ENCODE assay signal across 27 cellular contexts in the genomic region with DNA sequence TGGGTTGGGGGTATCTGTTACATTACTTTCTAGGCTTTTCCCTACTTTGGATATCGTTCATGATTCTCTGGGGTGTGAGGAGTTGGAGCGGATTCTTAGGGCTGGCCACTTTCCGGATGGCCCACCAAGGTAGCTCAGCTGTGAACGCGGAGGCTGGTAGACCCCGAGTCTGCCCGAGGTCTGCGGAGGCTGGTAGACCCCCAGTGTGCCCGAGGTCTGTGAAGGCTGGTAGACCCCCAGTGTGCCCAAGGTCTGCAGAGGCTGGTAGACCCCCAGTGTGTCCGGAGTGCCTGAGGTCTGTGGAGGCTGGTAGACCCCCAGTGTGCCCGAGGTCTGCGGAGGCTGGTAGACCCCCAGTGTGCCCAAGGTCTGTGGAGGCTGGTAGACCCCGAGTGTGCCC.
"Had no signal": no experiment of that assay in that cellular context is flagged by ENCODE, and none has a peak within 500 bp of the region (broad histone marks: within the 10 kb centered on the region; RNA-seq: fewer than 3 reads in every experiment).

No MANE protein-coding gene starts in this region.

- H3K4me3 ChIP-seq: lower lobe of right lung, neural progenitor cell, ovary, right atrium auricular region, skin epidermis, stomach, testis, thyroid gland, transverse colon, upper lobe of left lung had no signal

- H3K4me2 ChIP-seq: neural progenitor cell had no signal

- H3K4me1 ChIP-seq: lower lobe of right lung, neural progenitor cell, right atrium auricular region, thyroid gland, upper lobe of left lung had no signal

- DNase-seq: head of caudate nucleus; hypothalamus; immature natural killer cell; lower lobe of right lung; mammary epithelial cell; mesenchymal stem cell; naive B cell; occipital lobe; ovary; stimulated activated CD4-positive, alpha-beta T cell treated with anti-CD3 and anti-CD28 coated beads, Interleukin-12 subunit alpha, Interleukin-12 subunit beta, amount 100 ng/mL, for 4 hours; stimulated activated CD4-positive, alpha-beta T cell treated with anti-CD3 and anti-CD28 coated beads, Interleukin-15, amount 100 ng/mL, for 24 hours; stimulated activated CD4-positive, alpha-beta T cell treated with anti-CD3 and anti-CD28 coated beads, Interleukin-2, amount 100 ng/mL, for 24 hours; stimulated activated CD4-positive, alpha-beta T cell treated with anti-CD3 and anti-CD28 coated beads, Interleukin-4, amount 100 ng/mL, for 1 hour; stimulated activated naive B cell treated with anti-CD40 and anti-IgM and Interleukin-4, amounts not matched to agents 10 μg/mL and 1 μg/mL and 100 μg/mL, for 72 hours; stimulated activated naive CD8-positive, alpha-beta T cell treated with anti-CD3 and anti-CD28 coated beads, Interleukin-15, Interleukin-2, amounts not matched to agents 100 U/mL and 50 U/mL, for 24 hours; stomach; testis; thyroid gland; transverse colon; upper lobe of left lung had no signal

- H3K27ac Mint-ChIP-seq: immature natural killer cell; naive B cell; neural progenitor cell; progenitor cell of endocrine pancreas; stimulated activated naive B cell treated with anti-CD40 and anti-IgM and Interleukin-4, amounts not matched to agents 10 μg/mL and 1 μg/mL and 100 μg/mL, for 72 hours had no signal

- H3K9me3 ChIP-seq: neutrophil, testis, thyroid gland had no signal

- H2AFZ ChIP-seq: neural progenitor cell had no signal

- H3K27me3 ChIP-seq: neural progenitor cell, neutrophil, ovary, right atrium auricular region, testis, thyroid gland, transverse colon, upper lobe of left lung had no signal

- H3K36me3 ChIP-seq: lower lobe of right lung, neural progenitor cell, neutrophil, ovary, right atrium auricular region, stomach, thyroid gland, transverse colon, upper lobe of left lung had no signal

- H3K4me3 Mint-ChIP-seq: immature natural killer cell; naive B cell; nephron; neural progenitor cell; stimulated activated naive B cell treated with anti-CD40 and anti-IgM and Interleukin-4, amounts not matched to agents 10 μg/mL and 1 μg/mL and 100 μg/mL, for 72 hours had no signal

- ATAC-seq: lower lobe of right lung; sciatic nerve; stimulated activated naive B cell treated with anti-CD40 and anti-IgM and Interleukin-4, amounts not matched to agents 10 μg/mL and 1 μg/mL and 100 μg/mL, for 72 hours; stimulated activated naive CD8-positive, alpha-beta T cell treated with anti-CD3 and anti-CD28 coated beads, Interleukin-15, Interleukin-2, amounts not matched to agents 100 U/mL and 50 U/mL, for 24 hours had no signal

- H3K36me3 Mint-ChIP-seq: immature natural killer cell, neural progenitor cell had no signal

- H3K27me3 Mint-ChIP-seq: naive B cell, progenitor cell of endocrine pancreas had no signal

- H3K9ac ChIP-seq: neural progenitor cell had no signal

- H3K4me1 Mint-ChIP-seq: immature natural killer cell; naive B cell; neural progenitor cell; stimulated activated naive B cell treated with anti-CD40 and anti-IgM and Interleukin-4, amounts not matched to agents 10 μg/mL and 1 μg/mL and 100 μg/mL, for 72 hours had no signal

- H3K27ac ChIP-seq: lower lobe of right lung, neural progenitor cell, neutrophil, ovary, right atrium auricular region, stomach, testis, thyroid gland, transverse colon, upper lobe of left lung had no signal
